Comparison of ENCODE assay signal across 8 cellular contexts in genomic region chr17:74212262-74212912, GRCh38. TPM values are rescaled to one million over a fixed set of nuclear protein-coding genes. Genes with fewer than 3 reads are reported as not detected.
DNase-seq lines count a peak whose midpoint lies in the region; ATAC-seq, FAIRE-seq and TF ChIP-seq lines count a peak whose summit lies in the region.

No MANE protein-coding gene starts in this region.

- H3K27me3 Mint-ChIP-seq in CD4-positive, CD25-positive, alpha-beta regulatory T cell, result no peaks in the 10 kb centered on the region
- H3K27me3 Mint-ChIP-seq in HFFc6 (ENCODE audit: insufficient read depth) (peaks cover 27% of the 10 kb centered on the region), activated B cell treated with CpG ODN at 0.5 μM for 24 hours (no peaks in the 10 kb centered on the region), nephron (ENCODE audit: low read depth) (peaks cover 8% of the 10 kb centered on the region)

- TF ChIP-seq CTCF in HFFc6 (IDR thresholded peaks at IDR 0.05), result no peak
- no peak for TF ChIP-seq CTCF in activated B cell treated with CpG ODN at 0.5 μM for 24 hours (IDR thresholded peaks at IDR 0.05)
- no peak for TF ChIP-seq CTCF in nephron (IDR thresholded peaks at IDR 0.05; ENCODE audit: unreplicated experiment in 3 of 3)
- no peak for TF ChIP-seq CTCF in BE2C (IDR thresholded peaks at IDR 0.05; ENCODE audit: low read depth, low read length)

- H3K9me3 ChIP-seq in CD4-positive, CD25-positive, alpha-beta regulatory T cell (ENCODE audit: control insufficient read depth in 2 of 2, low read length in 2 of 2), result no peaks in the 10 kb centered on the region
- no peaks in the 10 kb centered on the region for H3K9me3 ChIP-seq in esophagus (ENCODE audit: control insufficient read depth in 2 of 2, insufficient read depth in 1 of 2, low read depth in 1 of 2, low read length in 1 of 2)
- no peaks in the 10 kb centered on the region for H3K9me3 ChIP-seq in BE2C

- H3K27ac Mint-ChIP-seq in CD4-positive, CD25-positive, alpha-beta regulatory T cell, result peak overlapping the region; percentile 70 to 95 (median 90)
- H3K27ac Mint-ChIP-seq in HFFc6 (peak overlapping the region; percentile 83), activated B cell treated with CpG ODN at 0.5 μM for 24 hours (peak overlapping the region; percentile 89), nephron (peak overlapping the region; percentile 57 to 88 (median 76))

- TF ChIP-seq POLR2A in GM12891 (IDR thresholded peaks at IDR 0.05; ENCODE audit: low read depth, low read length), result no peak; the same call in 1 of the 2 replicates

- no peaks in the 10 kb centered on the region for H3K27me3 ChIP-seq in CD4-positive, CD25-positive, alpha-beta regulatory T cell (ENCODE audit: control insufficient read depth, insufficient read depth, low read length)
- no peaks in the 10 kb centered on the region for H3K27me3 ChIP-seq in esophagus (ENCODE audit: control insufficient read depth in 1 of 2, insufficient read depth in 2 of 2, low read length in 2 of 2)
- H3K27me3 ChIP-seq in BE2C, result no peaks in the 10 kb centered on the region

- intact Hi-C loops in activated B cell treated with CpG ODN at 0.5 μM for 24 hours (cut with micrococcal nuclease), result loop anchor here (5.0 kb wide), 1 partner anchor 660 kb away; the partner anchor contains the start of gene FDXR

- peak overlapping the region; percentile 88 to 95 (median 92) for H3K4me3 Mint-ChIP-seq in CD4-positive, CD25-positive, alpha-beta regulatory T cell
- H3K4me3 Mint-ChIP-seq in HFFc6 (peak overlapping the region; percentile 91), activated B cell treated with CpG ODN at 0.5 μM for 24 hours (peak overlapping the region; percentile 86), nephron (peak overlapping the region; percentile 82 to 87 (median 86))

- CTCF ChIA-PET in activated B cell treated with CpG ODN at 0.5 μM for 24 hours (lab: Charles Lee), result interaction anchor here (1.0 to 1.3 kb wide), 3 partner anchors 9 to 156 kb away, joined by 3 to 5 read pairs (median 3); partner anchors contain the start of gene RPL38

- H3K9me3 Mint-ChIP-seq in CD4-positive, CD25-positive, alpha-beta regulatory T cell, result no peaks in the 10 kb centered on the region
- H3K9me3 Mint-ChIP-seq in HFFc6 (no peaks in the 10 kb centered on the region), activated B cell treated with CpG ODN at 0.5 μM for 24 hours (no peaks in the 10 kb centered on the region), nephron (no peaks in the 10 kb centered on the region)

- H3K36me3 ChIP-seq in CD4-positive, CD25-positive, alpha-beta regulatory T cell (ENCODE audit: control insufficient read depth, insufficient read depth, low read length), result peaks cover 28% of the 10 kb centered on the region
- H3K36me3 ChIP-seq in esophagus (ENCODE audit: control insufficient read depth in 2 of 2, insufficient read depth in 2 of 2, low read length in 1 of 2) (peaks cover 0 to 17% of the 10 kb centered on the region in 2 donors), BE2C (peaks cover 49% of the 10 kb centered on the region)

- H3K4me3 ChIP-seq in CD4-positive, CD25-positive, alpha-beta regulatory T cell (ENCODE audit: low read depth, low read length), result peak overlapping the region; percentile 65
- H3K4me3 ChIP-seq in esophagus (ENCODE audit: low read depth in 1 of 2, low read length in 2 of 2), result peak overlapping the region; percentile 44 to 57
- no peak overlapping the region for H3K4me3 ChIP-seq in BE2C (ENCODE audit: low read depth, low read length)

- peak overlapping the region; percentile 56 for H3K27ac ChIP-seq in CD4-positive, CD25-positive, alpha-beta regulatory T cell (ENCODE audit: insufficient read depth, low read length, poor library complexity, severe bottlenecking)
- H3K27ac ChIP-seq in esophagus (ENCODE audit: low read depth in 2 of 2, low read length in 1 of 2), result peak overlapping the region; percentile 72 to 93

- peaks cover 20% of the 10 kb centered on the region for H3K36me3 Mint-ChIP-seq in CD4-positive, CD25-positive, alpha-beta regulatory T cell
- peaks cover 31% of the 10 kb centered on the region for H3K36me3 Mint-ChIP-seq in HFFc6 (ENCODE audit: low read depth)
- H3K36me3 Mint-ChIP-seq in activated B cell treated with CpG ODN at 0.5 μM for 24 hours (ENCODE audit: low read depth), result peaks cover 37% of the 10 kb centered on the region
- peaks cover 30% of the 10 kb centered on the region for H3K36me3 Mint-ChIP-seq in nephron (ENCODE audit: low read depth)

- ATAC-seq in CD4-positive, CD25-positive, alpha-beta regulatory T cell (ENCODE audit: low read depth in 2 of 2), result no peak
- peak; percentile 7 for ATAC-seq in activated B cell treated with CpG ODN at 0.5 μM for 24 hours (ENCODE audit: low read depth)

- no peak for FAIRE-seq in GM12891 (lab: Jason Lieb, UNC)

- 5% methylated on average over 44 of the region's 44 CpGs for WGBS in esophagus, 2 donors

- POLR2A ChIA-PET in activated B cell treated with CpG ODN at 0.5 μM for 24 hours (lab: Charles Lee), result interaction anchor here (2.5 kb wide), 1 partner anchor 8 kb away, joined by 28 read pairs; the partner anchor contains the start of gene RPL38

- H3K4me1 Mint-ChIP-seq in CD4-positive, CD25-positive, alpha-beta regulatory T cell, result peaks cover 6 to 78% (median 30%) of the 10 kb centered on the region in 4 donors
- H3K4me1 Mint-ChIP-seq in HFFc6 (ENCODE audit: low read depth), result peaks cover 58% of the 10 kb centered on the region
- H3K4me1 Mint-ChIP-seq in activated B cell treated with CpG ODN at 0.5 μM for 24 hours, result peaks cover 53% of the 10 kb centered on the region
- H3K4me1 Mint-ChIP-seq in nephron, result peaks cover 67% of the 10 kb centered on the region

- peak in 1 of 3 donors; percentile 11 for DNase-seq in CD4-positive, CD25-positive, alpha-beta regulatory T cell
- no peak for DNase-seq in HFFc6
- DNase-seq in activated B cell treated with CpG ODN at 0.5 μM for 24 hours, result peak; percentile 30
- DNase-seq in GM12891 (ENCODE audit: insufficient read length, low spot score), result no peak
- DNase-seq in BE2C, result no peak
- no peak for DNase-seq in inferior parietal cortex (ENCODE audit: extremely low spot score)

- peaks cover 52% of the 10 kb centered on the region for H3K4me1 ChIP-seq in CD4-positive, CD25-positive, alpha-beta regulatory T cell (ENCODE audit: control insufficient read depth, insufficient read depth, low read length, poor library complexity, severe bottlenecking)
- peaks cover 9 to 11% of the 10 kb centered on the region in 2 donors for H3K4me1 ChIP-seq in esophagus (ENCODE audit: control insufficient read depth in 2 of 2, insufficient read depth in 2 of 2, low read length in 1 of 2)
- peaks cover 39% of the 10 kb centered on the region for H3K4me1 ChIP-seq in BE2C

TF ChIP-seq in GM12891, 5 proteins besides CTCF, POLR2A, EP300 and RAD21:
- TF ChIP-seq PAX5 (IDR thresholded peaks at IDR 0.05; ENCODE audit: insufficient read depth, low read length, severe bottlenecking) (no peak), POU2F2 (IDR thresholded peaks at IDR 0.05; ENCODE audit: low read depth, low read length) (no peak), TAF1 (IDR thresholded peaks at IDR 0.05; ENCODE audit: low read depth, low read length) (no peak), POLR2AphosphoS5 (IDR thresholded peaks at IDR 0.05; ENCODE audit: low read depth, low read length) (no peak), SPI1 (IDR thresholded peaks at IDR 0.05; ENCODE audit: low read depth, low read length) (no peak)

RNA-seq across cellular contexts. Expression of gene TTYH2, which starts 1.0 kb away (rescaled TPM):
- total RNA-seq in CD4-positive, CD25-positive, alpha-beta regulatory T cell, result 23.3 TPM
- 10 to 100 TPM in 2 of 4 donors, 1 to 10 TPM in 2; 6.7 to 13.8 (median 9.9) TPM for polyA plus RNA-seq in CD4-positive, CD25-positive, alpha-beta regulatory T cell
- total RNA-seq in HFFc6 (2021; fragmentation: NEBNext Ultra II Directional; extraction: Animal tissue kit (Norgen Biotek cat#: 25700)), result 1 to 10 TPM; 1.2 to 2.7 (median 1.9) TPM
- total RNA-seq in activated B cell treated with CpG ODN at 0.5 μM for 24 hours, result 2.9 and 3.8 TPM in 2 replicates
- under 1 TPM; 0.67 to 0.82 TPM for polyA plus RNA-seq in esophagus
- 2.6 TPM for polyA plus RNA-seq in GM12891 (2012; ENCODE audit: low read depth, missing spikeins)
- polyA plus RNA-seq in BE2C (2012; ENCODE audit: insufficient read depth, insufficient read length, low read depth), result 9.9 TPM

RNA-seq across cellular contexts. Expression of gene RPL38, which starts 8.9 kb away (rescaled TPM):
- 1,316 TPM for total RNA-seq in CD4-positive, CD25-positive, alpha-beta regulatory T cell
- polyA plus RNA-seq in CD4-positive, CD25-positive, alpha-beta regulatory T cell, result 1,000 to 10,000 TPM; 1,826 to 2,253 (median 2,137) TPM
- 100 to 1,000 TPM; 660 to 867 (median 812) TPM for total RNA-seq in HFFc6 (2021; fragmentation: NEBNext Ultra II Directional; extraction: Animal tissue kit (Norgen Biotek cat#: 25700))
- total RNA-seq in activated B cell treated with CpG ODN at 0.5 μM for 24 hours, result 1,330 and 1,676 TPM in 2 replicates
- polyA plus RNA-seq in esophagus, result 1,000 to 10,000 TPM; 1,223 to 1,349 TPM
- polyA plus RNA-seq in GM12891 (2012; ENCODE audit: low read depth, missing spikeins), result 5,694 TPM
- polyA plus RNA-seq in BE2C (2012; ENCODE audit: insufficient read depth, insufficient read length, low read depth), result 2,245 TPM
